8 cellular contexts compared by ENCODE assay signal in genomic region chr10:103966671-103967432, GRCh38. TPM values are rescaled to one million over a fixed set of nuclear protein-coding genes. Genes with fewer than 3 reads are reported as not detected.
A peak's percentile ranks its signal among the peaks of the same experiment; 100 is the strongest.
DNase-seq lines count a peak whose midpoint lies in the region; ATAC-seq, FAIRE-seq and TF ChIP-seq lines count a peak whose summit lies in the region.

SLK (plus strand) TSS chr10:103967140; CDS start chr10:103967746, 606 bp downstream.

- no peaks in the 10 kb centered on the region for H3K36me3 Mint-ChIP-seq in WTC11
- H3K36me3 Mint-ChIP-seq in immature natural killer cell = no peaks in the 10 kb centered on the region

- ATAC-seq in HG02981 (IDR thresholded peaks at IDR 0.05; ENCODE audit: unreplicated experiment) (peak; percentile 72), WTC11 (peak; percentile 84)

- FAIRE-seq in GM18507 (lab: Jason Lieb, UNC) = peak; percentile 95
- no peak for FAIRE-seq in bronchial epithelial cell (lab: Jason Lieb, UNC)

- POLR2A ChIA-PET in WTC11 (lab: Charles Lee) = no interaction called here

- H3K36me3 ChIP-seq in bronchial epithelial cell (ENCODE audit: control insufficient read depth, insufficient read depth, low read length) = no peaks in the 10 kb centered on the region

- H3K4me1 Mint-ChIP-seq in WTC11 = peaks cover 31% of the 10 kb centered on the region
- H3K4me1 Mint-ChIP-seq in immature natural killer cell = peaks cover 44 to 58% of the 10 kb centered on the region in 2 donors

- H3K27ac Mint-ChIP-seq in WTC11 (peak within 1 kb of the TSS; percentile 47; the same call in 1 of the 2 replicates), immature natural killer cell (peak within 1 kb of the TSS; percentile 91 to 97 (median 94))

- TF ChIP-seq CTCF in 22Rv1 (IDR thresholded peaks at IDR 0.05) (no peak), WTC11 (IDR thresholded peaks at IDR 0.05) (no peak), bronchial epithelial cell (IDR thresholded peaks at IDR 0.05; ENCODE audit: insufficient read depth, low read length, severe bottlenecking) (no peak)

- H3K4me3 Mint-ChIP-seq in WTC11 (peak within 1 kb of the TSS; percentile 92), immature natural killer cell (peak within 1 kb of the TSS; percentile 94 to 99 (median 97))

- 0 out of 2 replicates have a peak, but pooled peaks cover 3% of the 10 kb centered on the region for H3K9me3 Mint-ChIP-seq in WTC11
- H3K9me3 Mint-ChIP-seq in immature natural killer cell = no peaks in the 10 kb centered on the region

- H3K27me3 Mint-ChIP-seq in WTC11 (ENCODE audit: low read depth) (peaks cover 13% of the 10 kb centered on the region), immature natural killer cell (ENCODE audit: low read depth in 3 of 3) (peaks cover 2 to 11% (median 5%) of the 10 kb centered on the region in 3 donors)

- peak within 1 kb of the TSS; percentile 64 for H3K27ac ChIP-seq in 22Rv1

- DNase-seq in GM18507 (ENCODE audit: extremely low spot score, insufficient read length, low read depth) = peak; percentile 88
- DNase-seq in NCI-H2196 (lab: John Stamatoyannopoulos, UW; ENCODE audit: unreplicated experiment) = peak; percentile 66
- peak; percentile 57 for DNase-seq in WTC11 (ENCODE audit: low spot score)
- DNase-seq in bronchial epithelial cell (ENCODE audit: low read depth) = peak; percentile 50
- DNase-seq in immature natural killer cell = peak; percentile 89 to 91 (median 90)
- DNase-seq in smooth muscle cell of the brain vasculature (ENCODE audit: low read depth, low spot score) = peak; percentile 62

- no peaks in the 10 kb centered on the region for H3K27me3 ChIP-seq in bronchial epithelial cell (ENCODE audit: control insufficient read depth, insufficient read depth, low read length)

- CTCF ChIA-PET in WTC11 (lab: Charles Lee) = interaction anchor here (1.0 kb wide), 2 partner anchors 79 kb away, joined by 3 to 4 read pairs; no protein-coding TSS in a partner anchor

- peak within 1 kb of the TSS; percentile 64 for H3K4me3 ChIP-seq in bronchial epithelial cell (ENCODE audit: low read depth, low read length)

TF ChIP-seq in WTC11, 78 proteins besides CTCF, POLR2A, EP300 and RAD21 (continues in another document):
- TF ChIP-seq CBFB (CRISPR knock-in tag; IDR thresholded peaks at IDR 0.05; ENCODE audit: low read depth) = peak; percentile 88; the same call in 1 of the 2 replicates
- 0 out of 2 replicates have a peak, but pooled peaks have one; percentile 41 for TF ChIP-seq TCF7 (CRISPR knock-in tag; IDR thresholded peaks at IDR 0.05; ENCODE audit: low read depth)
- 0 out of 2 replicates have a peak, but pooled peaks have one; percentile 74 for TF ChIP-seq FOXP4 (CRISPR knock-in tag; IDR thresholded peaks at IDR 0.05)
- TF ChIP-seq ZNF317 (CRISPR knock-in tag; IDR thresholded peaks at IDR 0.05; ENCODE audit: borderline replicate concordance, low read depth) = no peak
- TF ChIP-seq HMGA2 (CRISPR knock-in tag; IDR thresholded peaks at IDR 0.05) = no peak
- no peak for TF ChIP-seq ZBTB43 (CRISPR knock-in tag; IDR thresholded peaks at IDR 0.05)
- no peak for TF ChIP-seq ZNF396 (CRISPR knock-in tag; IDR thresholded peaks at IDR 0.05; ENCODE audit: borderline replicate concordance)
- 0 out of 2 replicates have a peak, but pooled peaks have one; percentile 19 for TF ChIP-seq MAX (CRISPR knock-in tag; IDR thresholded peaks at IDR 0.05)
- no peak for TF ChIP-seq NR1H2 (CRISPR knock-in tag; IDR thresholded peaks at IDR 0.05)
- no peak; the same call in 1 of the 2 replicates for TF ChIP-seq JUN (CRISPR knock-in tag; IDR thresholded peaks at IDR 0.05)
- TF ChIP-seq USF2 (CRISPR knock-in tag; IDR thresholded peaks at IDR 0.05) = peak; percentile 79
- no peak; the same call in 1 of the 2 replicates for TF ChIP-seq FOXP1 (CRISPR knock-in tag; IDR thresholded peaks at IDR 0.05; ENCODE audit: borderline replicate concordance)
- TF ChIP-seq ERG (CRISPR knock-in tag; IDR thresholded peaks at IDR 0.05) = no peak
- 0 out of 2 replicates have a peak, but pooled peaks have one; percentile 34 for TF ChIP-seq ZBTB21 (CRISPR knock-in tag; IDR thresholded peaks at IDR 0.05; ENCODE audit: borderline replicate concordance)
- TF ChIP-seq E2F5 (CRISPR knock-in tag; IDR thresholded peaks at IDR 0.05) = peak; percentile 25; the same call in 1 of the 2 replicates
- peak; percentile 72; the same call in 1 of the 2 replicates for TF ChIP-seq ESRRA (CRISPR knock-in tag; IDR thresholded peaks at IDR 0.05; ENCODE audit: borderline replicate concordance)
- 0 out of 2 replicates have a peak, but pooled peaks have one; percentile 45 for TF ChIP-seq NR3C1 (CRISPR knock-in tag; conservative IDR thresholded peaks at IDR 0.05; ENCODE audit: low read depth)
- TF ChIP-seq CREM (CRISPR knock-in tag; IDR thresholded peaks at IDR 0.05) = peak; percentile 14; the same call in 1 of the 2 replicates
- no peak for TF ChIP-seq E2F1 (CRISPR knock-in tag; IDR thresholded peaks at IDR 0.05)
- peak; percentile 36; the same call in 1 of the 2 replicates for TF ChIP-seq SP1 (CRISPR knock-in tag; conservative IDR thresholded peaks at IDR 0.05)

RNA-seq across cellular contexts. Expression of gene SLK, which starts in this region (rescaled TPM):
- 17.6 to 19.2 TPM (median 18.9 TPM) in 3 replicates for total RNA-seq in WTC11 (2021)
- total RNA-seq in bronchial epithelial cell = 85.3 and 112 TPM in 2 replicates
- 1 to 10 TPM; 4.1 to 8.6 (median 5.0) TPM for polyA plus RNA-seq in immature natural killer cell

Comparison
In these comparisons a context has a peak if more than half of its experiments do, and no peak if none do; other contexts are left out.
1. Peak in every context shown above with its lines: DNase-seq, ATAC-seq, H3K4me3 ChIP-seq and H3K27ac ChIP-seq.